Comparison of ENCODE assay signal across 17 cellular contexts in genomic region chr7:121940907-121941306, GRCh38.
DNase-seq lines count a peak whose midpoint lies in the region; ATAC-seq and TF ChIP-seq lines count a peak whose summit lies in the region.
"Had no signal": no experiment of that assay in that cellular context is flagged by ENCODE, and none has a peak within 500 bp of the region (broad histone marks: within the 10 kb centered on the region; RNA-seq: fewer than 3 reads in every experiment).

No MANE protein-coding gene starts in this region.

- H3K4me1 Mint-ChIP-seq in GM23338 (peaks cover 69% of the 10 kb centered on the region), WTC11 (peaks cover 83% of the 10 kb centered on the region), neural progenitor cell (peaks cover 62% of the 10 kb centered on the region)

- no peaks in the 10 kb centered on the region for H3K9me3 ChIP-seq in neural progenitor cell (ENCODE audit: low read depth)
- H3K9me3 ChIP-seq: A549, SJCRH30 had no signal

- no peak overlapping the region for H2AFZ ChIP-seq in GM23338
- H2AFZ ChIP-seq in neural progenitor cell (replicated peaks), result no peak overlapping the region
- H2AFZ ChIP-seq: PC-9 had no signal

- H3K9me2 ChIP-seq in GM23338 (ENCODE audit: insufficient read depth), result no peaks in the 10 kb centered on the region

- H3K27me3 ChIP-seq in GM23338 (ENCODE audit: insufficient read depth) (no peaks in the 10 kb centered on the region), neural progenitor cell (no peaks in the 10 kb centered on the region)
- H3K27me3 ChIP-seq: SJCRH30 had no signal

- H3K27ac ChIP-seq in GM23338 (ENCODE audit: low read depth) (peak overlapping the region; percentile 96), neural progenitor cell (peak overlapping the region; percentile 73)
- H3K27ac ChIP-seq: A549, PC-9, SJCRH30 had no signal

- H3K9me3 Mint-ChIP-seq in GM23338 (no peaks in the 10 kb centered on the region), WTC11 (no peaks in the 10 kb centered on the region), neural progenitor cell (no peaks in the 10 kb centered on the region)

- H3K9ac ChIP-seq in neural progenitor cell, result no peak overlapping the region

- peak overlapping the region; percentile 95 for H3K27ac Mint-ChIP-seq in GM23338
- peak overlapping the region; percentile 98 for H3K27ac Mint-ChIP-seq in WTC11
- H3K27ac Mint-ChIP-seq in neural progenitor cell, result peak overlapping the region; percentile 96

- peak overlapping the region; percentile 40 for H3K4me2 ChIP-seq in GM23338
- peak overlapping the region; percentile 62 for H3K4me2 ChIP-seq in neural progenitor cell
- H3K4me2 ChIP-seq: A549, PC-9 had no signal

- no peaks in the 10 kb centered on the region for H3K27me3 Mint-ChIP-seq in GM23338 (ENCODE audit: insufficient read depth, low read depth, poor library complexity)
- no peaks in the 10 kb centered on the region for H3K27me3 Mint-ChIP-seq in WTC11 (ENCODE audit: low read depth)
- H3K27me3 Mint-ChIP-seq in neural progenitor cell (ENCODE audit: insufficient read depth, low read depth), result peaks cover 4% of the 10 kb centered on the region

- POLR2A ChIA-PET in WTC11 (lab: Charles Lee), result interaction anchor here (1.1 kb wide), 1 partner anchor 11 kb away, joined by 3 read pairs; no protein-coding TSS in a partner anchor

- H3K4me3 Mint-ChIP-seq in GM23338, result no peak overlapping the region
- no peak overlapping the region for H3K4me3 Mint-ChIP-seq in WTC11
- no peak overlapping the region for H3K4me3 Mint-ChIP-seq in neural progenitor cell

- TF ChIP-seq CTCF in GM23338 (conservative IDR thresholded peaks at IDR 0.05; ENCODE audit: low read depth in 2 of 2), result no peak
- TF ChIP-seq CTCF in WTC11 (IDR thresholded peaks at IDR 0.05), result no peak
- TF ChIP-seq CTCF in neural progenitor cell (IDR thresholded peaks at IDR 0.05), result no peak

- H3K4me1 ChIP-seq in GM23338 (ENCODE audit: insufficient read depth), result peaks cover 55% of the 10 kb centered on the region
- H3K4me1 ChIP-seq in neural progenitor cell, result peaks cover 68% of the 10 kb centered on the region
- H3K4me1 ChIP-seq: A549, SJCRH30 had no signal

- no peaks in the 10 kb centered on the region for H4K20me1 ChIP-seq in GM23338 (replicated peaks; ENCODE audit: insufficient read depth)
- H4K20me1 ChIP-seq in neural progenitor cell (ENCODE audit: low read depth), result no peaks in the 10 kb centered on the region

- DNase-seq in GM23338 (ENCODE audit: low spot score) (no peak), WTC11 (ENCODE audit: low spot score) (no peak), neural progenitor cell (ENCODE audit: low spot score) (no peak), NCI-H524 (lab: John Stamatoyannopoulos, UW) (no peak)
- no peak for DNase-seq in effector CD8-positive, alpha-beta T cell (lab: John Stamatoyannopoulos, UW)
- DNase-seq: C1 segment of cervical spinal cord, GF-D8, MV-4-11, NCI-H2171, NCI-H510A, NCI-H82, PC-9, SJCRH30 had no signal

- H3K79me2 ChIP-seq in GM23338 (replicated peaks; ENCODE audit: insufficient read depth) (peaks cover 45% of the 10 kb centered on the region), neural progenitor cell (ENCODE audit: low read depth) (peaks cover 55% of the 10 kb centered on the region)

- peaks cover 27% of the 10 kb centered on the region for H3K36me3 Mint-ChIP-seq in GM23338 (ENCODE audit: low read depth)
- H3K36me3 Mint-ChIP-seq in WTC11, result peaks cover 7% of the 10 kb centered on the region; the same call in 1 of the 2 replicates
- peaks cover 28% of the 10 kb centered on the region for H3K36me3 Mint-ChIP-seq in neural progenitor cell

- H3F3A ChIP-seq in GM23338 (replicated peaks; ENCODE audit: low read depth), result no peaks in the 10 kb centered on the region
- peaks cover 57% of the 10 kb centered on the region for H3F3A ChIP-seq in neural progenitor cell (ENCODE audit: low read depth)

- ATAC-seq in GM23338 (no peak), WTC11 (no peak), esophagus mucosa (peak; percentile 67), GM18520 (IDR thresholded peaks at IDR 0.05; ENCODE audit: unreplicated experiment) (no peak), HG02870 (IDR thresholded peaks at IDR 0.05; ENCODE audit: unreplicated experiment) (no peak)
- ATAC-seq: A549 had no signal

- CTCF ChIA-PET in WTC11 (lab: Charles Lee), result interaction anchor here (1.5 kb wide), 1 partner anchor 53 kb away, joined by 6 read pairs; no protein-coding TSS in a partner anchor

- H3K4me3 ChIP-seq in GM23338 (no peak overlapping the region), neural progenitor cell (no peak overlapping the region)
- H3K4me3 ChIP-seq: A549, PC-9, SJCRH30 had no signal

- H3K36me3 ChIP-seq in GM23338 (ENCODE audit: insufficient read depth) (no peaks in the 10 kb centered on the region), neural progenitor cell (peaks cover 2% of the 10 kb centered on the region)
- H3K36me3 ChIP-seq: SJCRH30 had no signal

TF ChIP-seq in GM23338, 12 proteins besides CTCF, POLR2A, EP300 and RAD21:
- TF ChIP-seq REST (IDR thresholded peaks at IDR 0.05; ENCODE audit: unreplicated experiment) (no peak), STAT1 (IDR thresholded peaks at IDR 0.05; ENCODE audit: unreplicated experiment) (no peak)
TF ChIP-seq in GM23338: peak in this region for 0.

TF ChIP-seq in WTC11, 78 proteins besides CTCF, POLR2A, EP300 and RAD21:
- no peak for TF ChIP-seq ZNF416 (CRISPR knock-in tag; IDR thresholded peaks at IDR 0.05)
- no peak for TF ChIP-seq NR3C1 (CRISPR knock-in tag; conservative IDR thresholded peaks at IDR 0.05; ENCODE audit: low read depth)
- TF ChIP-seq ZNF671 (CRISPR knock-in tag; IDR thresholded peaks at IDR 0.05), result no peak
- TF ChIP-seq, protein P1, sequence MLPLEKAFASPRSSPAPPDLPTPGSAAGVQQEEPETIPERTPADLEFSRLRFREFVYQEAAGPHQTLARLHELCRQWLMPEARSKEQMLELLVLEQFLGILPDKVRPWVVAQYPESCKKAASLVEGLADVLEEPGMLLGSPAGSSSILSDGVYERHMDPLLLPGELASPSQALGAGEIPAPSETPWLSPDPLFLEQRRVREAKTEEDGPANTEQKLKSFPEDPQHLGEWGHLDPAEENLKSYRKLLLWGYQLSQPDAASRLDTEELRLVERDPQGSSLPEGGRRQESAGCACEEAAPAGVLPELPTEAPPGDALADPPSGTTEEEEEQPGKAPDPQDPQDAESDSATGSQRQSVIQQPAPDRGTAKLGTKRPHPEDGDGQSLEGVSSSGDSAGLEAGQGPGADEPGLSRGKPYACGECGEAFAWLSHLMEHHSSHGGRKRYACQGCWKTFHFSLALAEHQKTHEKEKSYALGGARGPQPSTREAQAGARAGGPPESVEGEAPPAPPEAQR (CRISPR knock-in tag; IDR thresholded peaks at IDR 0.05), result no peak
- no peak for TF ChIP-seq ZNF232 (CRISPR knock-in tag; IDR thresholded peaks at IDR 0.05)
- TF ChIP-seq ZNF138 (CRISPR knock-in tag; conservative IDR thresholded peaks at IDR 0.05), result no peak
- no peak for TF ChIP-seq IRF1 (CRISPR knock-in tag; IDR thresholded peaks at IDR 0.05)
- no peak for TF ChIP-seq FOXP1 (CRISPR knock-in tag; IDR thresholded peaks at IDR 0.05; ENCODE audit: borderline replicate concordance)
- TF ChIP-seq SMAD4 (CRISPR knock-in tag; IDR thresholded peaks at IDR 0.05), result no peak
- TF ChIP-seq ELF4 (CRISPR knock-in tag; IDR thresholded peaks at IDR 0.05; ENCODE audit: low read depth), result no peak
- TF ChIP-seq RELA (CRISPR knock-in tag; IDR thresholded peaks at IDR 0.05; ENCODE audit: borderline replicate concordance), result no peak
- TF ChIP-seq NFE2L1 (CRISPR knock-in tag; IDR thresholded peaks at IDR 0.05), result no peak
- no peak for TF ChIP-seq ZNF281 (CRISPR knock-in tag; IDR thresholded peaks at IDR 0.05)
- no peak for TF ChIP-seq NR2C2 (CRISPR knock-in tag; IDR thresholded peaks at IDR 0.05)
- TF ChIP-seq SMAD3 (CRISPR knock-in tag; IDR thresholded peaks at IDR 0.05; ENCODE audit: borderline replicate concordance), result no peak
- no peak for TF ChIP-seq ZNF317 (CRISPR knock-in tag; IDR thresholded peaks at IDR 0.05; ENCODE audit: borderline replicate concordance, low read depth)
